In the genomic region with DNA sequence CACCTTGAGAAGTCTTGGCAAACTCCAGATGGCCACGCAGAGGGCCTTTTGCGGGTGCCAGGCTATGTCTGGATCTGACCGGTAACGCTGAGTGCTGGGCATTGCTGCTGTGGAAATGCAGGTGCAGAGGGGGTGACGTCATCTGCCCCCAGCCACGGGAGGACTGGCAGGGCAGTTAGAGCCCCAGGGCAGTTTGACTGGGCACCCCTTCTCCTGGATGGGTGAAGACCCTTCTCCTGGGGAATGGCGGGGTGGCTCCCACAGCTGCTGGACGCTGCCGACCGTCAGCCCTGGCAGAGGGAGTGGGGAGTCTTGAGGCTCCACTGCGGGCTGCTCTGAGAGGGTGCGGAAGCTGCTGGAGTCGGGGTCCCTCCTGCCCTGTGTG, we compare ENCODE assay signal across 13 cellular contexts. TPM values are rescaled to one million over a fixed set of nuclear protein-coding genes. Genes with fewer than 3 reads are reported as not detected.
DNase-seq lines count a peak whose midpoint lies in the region; ATAC-seq, FAIRE-seq and TF ChIP-seq lines count a peak whose summit lies in the region.
"Had no signal": no experiment of that assay in that cellular context is flagged by ENCODE, and none has a peak within 500 bp of the region (broad histone marks: within the 10 kb centered on the region; RNA-seq: fewer than 3 reads in every experiment).

No MANE protein-coding gene starts in this region.

- H3K4me3 Mint-ChIP-seq in stimulated activated naive CD8-positive, alpha-beta T cell treated with anti-CD3 and anti-CD28 coated beads, Interleukin-15, Interleukin-2, amounts not matched to agents 100 ng/mL and 50 ng/mL, for 24 hours: peak overlapping the region; percentile 57
- H3K4me3 Mint-ChIP-seq in stimulated activated naive CD8-positive, alpha-beta T cell treated with anti-CD3 and anti-CD28 coated beads, Interleukin-15, amount 100 ng/mL, for 72 hours: no peak overlapping the region
- H3K4me3 Mint-ChIP-seq in activated T-helper 2 cell treated with anti-CD3 and anti-CD28 coated beads, Interferon-gamma antibody, Interleukin-2, Interleukin-4, amounts not matched to agents 10 μg/mL and 5 μg/mL and 100 μg/mL, durations not matched to agents 14 hours and 24 hours and 36 hours (ENCODE audit: low read depth): no peak overlapping the region
- H3K4me3 Mint-ChIP-seq: activated CD8-positive, alpha-beta T cell treated with anti-CD3 and anti-CD28 coated beads, Interleukin-2, amount 10 ng/mL, durations not matched to agents 7 days and 5 days had no signal

- peak overlapping the region; percentile 99 for H4K8ac ChIP-seq in H1 (ENCODE audit: extremely low read depth, insufficient read depth, low read length)

- no peak overlapping the region for H3K14ac ChIP-seq in H1 (ENCODE audit: insufficient read length)

- WGBS in H1 (ENCODE audit: extremely low coverage in 1 of 2, insufficient coverage in 1 of 2, insufficient read length in 1 of 2, insufficient replicate concordance in 2 of 2, low coverage in 1 of 2, low lambda C conversion rate in 2 of 2, missing lambda C conversion rate in 1 of 2), 2 experiments: 92% methylated on average over 9 of the region's 13 CpGs; no CpG with 5 or more reads in 1 of the 2 experiments

- H3K4me1 ChIP-seq in H1 (replicated peaks in 1 of 4; ENCODE audit: control insufficient read depth in 3 of 4, insufficient read depth in 4 of 4, low read length in 3 of 4) (peaks cover 0 to 23% (median 17%) of the 10 kb centered on the region in 4 experiments; a peak in 6 of 7 replicates), muscle layer of colon (ENCODE audit: insufficient read depth, low read length) (peaks cover 24% of the 10 kb centered on the region)

- peak overlapping the region in 1 of 2 experiments; percentile 65; a peak in 2 of 4 replicates for H3K4me2 ChIP-seq in H1 (ENCODE audit: insufficient read depth in 1 of 2, low read depth in 2 of 2, low read length in 2 of 2)

- no peak for DNase-seq in stimulated activated naive CD8-positive, alpha-beta T cell treated with anti-CD3 and anti-CD28 coated beads, Interleukin-15, amount 100 ng/mL, for 72 hours
- DNase-seq in H1 (ENCODE audit: low read depth in 1 of 2, low spot score in 2 of 2) (no peak), NAMALWA (ENCODE audit: low spot score) (no peak)
- DNase-seq in activated T-helper 2 cell treated with anti-CD3 and anti-CD28 coated beads, Interferon-gamma antibody, Interleukin-2, Interleukin-4, amounts not matched to agents 10 μg/mL and 5 μg/mL and 100 μg/mL, durations not matched to agents 14 hours and 24 hours and 36 hours (ENCODE audit: low spot score): no peak
- no peak for DNase-seq in stimulated activated CD4-positive, alpha-beta T cell treated with anti-CD3 and anti-CD28 coated beads, Interleukin-2, amount 100 ng/mL, for 48 hours
- DNase-seq: activated CD8-positive, alpha-beta T cell treated with anti-CD3 and anti-CD28 coated beads, Interleukin-2, amount 10 ng/mL, durations not matched to agents 7 days and 5 days; AML-193; cerebellar nuclear complex; NCI-H1048 had no signal

- ATAC-seq in stimulated activated naive CD8-positive, alpha-beta T cell treated with anti-CD3 and anti-CD28 coated beads, Interleukin-15, amount 100 ng/mL, for 72 hours: no peak
- ATAC-seq in GM21717 (IDR thresholded peaks at IDR 0.05; ENCODE audit: unreplicated experiment): no peak
- ATAC-seq: activated CD8-positive, alpha-beta T cell treated with anti-CD3 and anti-CD28 coated beads, Interleukin-2, amount 10 ng/mL, durations not matched to agents 7 days and 5 days had no signal

- TF ChIP-seq CTCF in H1 (IDR thresholded peaks at IDR 0.05; ENCODE audit: control extremely low read depth in 1 of 3, insufficient read depth in 1 of 3, low read depth in 1 of 3, low read length in 3 of 3): no peak

- H2AK5ac ChIP-seq in H1 (ENCODE audit: low read depth, low read length): peak overlapping the region; percentile 2; the same call in 1 of the 2 replicates

- no peaks in the 10 kb centered on the region for H3K79me2 ChIP-seq in H1 (ENCODE audit: control insufficient read depth in 1 of 2, insufficient read depth in 2 of 2, low read length in 2 of 2)

- peak overlapping the region; percentile 96 for H2BK12ac ChIP-seq in H1 (ENCODE audit: low read depth, low read length)

- no peak overlapping the region for H3K56ac ChIP-seq in H1 (replicated peaks; ENCODE audit: insufficient read length, low read depth, low read length)

- no peak for TF ChIP-seq EP300 in H1 (IDR thresholded peaks at IDR 0.05; ENCODE audit: borderline replicate concordance in 1 of 2, low read depth in 2 of 2, low read length in 2 of 2)

- peak overlapping the region; percentile 51 for H4K5ac ChIP-seq in H1 (ENCODE audit: insufficient read length, low read depth, low read length)

- 0 out of 8 replicates have a peak overlapping the region, but pooled peaks of 1 of the 4 experiments have one; percentile 51 for H3K4me3 ChIP-seq in H1 (ENCODE audit: extremely low read depth in 1 of 4, insufficient read depth in 2 of 4, low read depth in 3 of 4, low read length in 4 of 4)
- peak overlapping the region; percentile 30 to 55 for H3K4me3 ChIP-seq in muscle layer of colon (ENCODE audit: low read depth in 1 of 2, low read length in 2 of 2)

- TF ChIP-seq RAD21 in H1 (IDR thresholded peaks at IDR 0.05 in 1 of 2, conservative IDR thresholded peaks at IDR 0.05 in 1 of 2; ENCODE audit: low read depth in 2 of 2, low read length in 2 of 2): no peak

- H3K27ac ChIP-seq in H1 (ENCODE audit: low read depth, low read length): no peak overlapping the region
- H3K27ac ChIP-seq in muscle layer of colon (ENCODE audit: low read depth, low read length): peak overlapping the region; percentile 95

- H3K36me3 ChIP-seq in H1 (ENCODE audit: control insufficient read depth in 2 of 4, insufficient read depth in 4 of 4, low read length in 3 of 4) (no peaks in the 10 kb centered on the region), muscle layer of colon (ENCODE audit: insufficient read depth, low read length) (no peaks in the 10 kb centered on the region)

- FAIRE-seq in H1 (lab: Jason Lieb, UNC): no peak

- POLR2A ChIA-PET in H1 (lab: Charles Lee; ENCODE audit: partially characterized antibody): interaction anchor here (0.7 to 3.5 kb wide), 9 partner anchors 10 to 148 kb away, joined by 3 to 21 read pairs (median 4); partner anchors contain the start of gene EDN2

- peak overlapping the region; percentile 26 for H3K27ac Mint-ChIP-seq in stimulated activated naive CD8-positive, alpha-beta T cell treated with anti-CD3 and anti-CD28 coated beads, Interleukin-15, Interleukin-2, amounts not matched to agents 100 ng/mL and 50 ng/mL, for 24 hours
- H3K27ac Mint-ChIP-seq in stimulated activated naive CD8-positive, alpha-beta T cell treated with anti-CD3 and anti-CD28 coated beads, Interleukin-15, amount 100 ng/mL, for 72 hours: no peak overlapping the region
- H3K27ac Mint-ChIP-seq in activated T-helper 2 cell treated with anti-CD3 and anti-CD28 coated beads, Interferon-gamma antibody, Interleukin-2, Interleukin-4, amounts not matched to agents 10 μg/mL and 5 μg/mL and 100 μg/mL, durations not matched to agents 14 hours and 24 hours and 36 hours: no peak overlapping the region
- H3K27ac Mint-ChIP-seq: activated CD8-positive, alpha-beta T cell treated with anti-CD3 and anti-CD28 coated beads, Interleukin-2, amount 10 ng/mL, durations not matched to agents 7 days and 5 days had no signal

- peak overlapping the region in 2 of 4 experiments; percentile 56 to 60; a peak in 3 of 7 replicates for H3K9ac ChIP-seq in H1 (replicated peaks in 1 of 4; ENCODE audit: extremely low read depth in 1 of 4, low read depth in 3 of 4, low read length in 3 of 4)
- peak overlapping the region; percentile 25 for H3K9ac ChIP-seq in muscle layer of colon (ENCODE audit: low read length)

- H3K79me1 ChIP-seq in H1 (ENCODE audit: low read depth, low read length): no peaks in the 10 kb centered on the region

- no peaks in the 10 kb centered on the region for H3K9me3 Mint-ChIP-seq in stimulated activated naive CD8-positive, alpha-beta T cell treated with anti-CD3 and anti-CD28 coated beads, Interleukin-15, Interleukin-2, amounts not matched to agents 100 ng/mL and 50 ng/mL, for 24 hours
- H3K9me3 Mint-ChIP-seq in stimulated activated naive CD8-positive, alpha-beta T cell treated with anti-CD3 and anti-CD28 coated beads, Interleukin-15, amount 100 ng/mL, for 72 hours: no peaks in the 10 kb centered on the region
- no peaks in the 10 kb centered on the region for H3K9me3 Mint-ChIP-seq in activated T-helper 2 cell treated with anti-CD3 and anti-CD28 coated beads, Interferon-gamma antibody, Interleukin-2, Interleukin-4, amounts not matched to agents 10 μg/mL and 5 μg/mL and 100 μg/mL, durations not matched to agents 14 hours and 24 hours and 36 hours

- peaks cover 21% of the 10 kb centered on the region for H3K27me3 Mint-ChIP-seq in stimulated activated naive CD8-positive, alpha-beta T cell treated with anti-CD3 and anti-CD28 coated beads, Interleukin-15, Interleukin-2, amounts not matched to agents 100 ng/mL and 50 ng/mL, for 24 hours
- peaks cover 42% of the 10 kb centered on the region for H3K27me3 Mint-ChIP-seq in stimulated activated naive CD8-positive, alpha-beta T cell treated with anti-CD3 and anti-CD28 coated beads, Interleukin-15, amount 100 ng/mL, for 72 hours
- H3K27me3 Mint-ChIP-seq in activated T-helper 2 cell treated with anti-CD3 and anti-CD28 coated beads, Interferon-gamma antibody, Interleukin-2, Interleukin-4, amounts not matched to agents 10 μg/mL and 5 μg/mL and 100 μg/mL, durations not matched to agents 14 hours and 24 hours and 36 hours (ENCODE audit: low read depth): peaks cover 3% of the 10 kb centered on the region

- H3K4ac ChIP-seq in H1 (replicated peaks; ENCODE audit: insufficient read length, low read depth, low read length): peak overlapping the region; percentile 25

- H2BK15ac ChIP-seq in H1 (ENCODE audit: low read length): peak overlapping the region; percentile 88; the same call in 1 of the 2 replicates

- H3K9me3 ChIP-seq in H1 (ENCODE audit: insufficient read depth in 2 of 2, low read depth in 1 of 2, low read length in 1 of 2) (no peaks in the 10 kb centered on the region), muscle layer of colon (ENCODE audit: low read length) (no peaks in the 10 kb centered on the region)

- peaks cover 4% of the 10 kb centered on the region; the same call in 1 of the 2 replicates for H3K23me2 ChIP-seq in H1 (ENCODE audit: low read depth, low read length)

- H2BK120ac ChIP-seq in H1 (replicated peaks; ENCODE audit: low read depth, low read length): peak overlapping the region; percentile 49

- CTCF ChIA-PET in H1 (lab: Charles Lee; ENCODE audit: partially characterized antibody): interaction anchor here (0.9 to 7.5 kb wide), 4 partner anchors 10 to 17 kb away, joined by 3 to 85 read pairs (median 9); partner anchors contain the start of gene EDN2

- intact Hi-C loops in activated T-helper 2 cell treated with anti-CD3 and anti-CD28 coated beads, Interferon-gamma antibody, Interleukin-2, Interleukin-4, amounts not matched to agents 10 μg/mL and 5 μg/mL and 100 μg/mL, durations not matched to agents 14 hours and 24 hours and 36 hours (cut with micrococcal nuclease): no loop called here

- no peak overlapping the region; the same call in 1 of the 2 replicates for H2AFZ ChIP-seq in H1 (ENCODE audit: low read length)

- 0 out of 3 replicates have a peak, but pooled peaks of 1 of the 2 experiments have one; percentile 3 for TF ChIP-seq POLR2A in H1 (IDR thresholded peaks at IDR 0.05; ENCODE audit: control extremely low read depth in 1 of 2, low read depth in 2 of 2, low read length in 2 of 2)

- peak overlapping the region; percentile 97 for H3K18ac ChIP-seq in H1 (ENCODE audit: extremely low read depth, low read length)

- H3K4me1 Mint-ChIP-seq in stimulated activated naive CD8-positive, alpha-beta T cell treated with anti-CD3 and anti-CD28 coated beads, Interleukin-15, Interleukin-2, amounts not matched to agents 100 ng/mL and 50 ng/mL, for 24 hours (ENCODE audit: low read depth): peaks cover 8% of the 10 kb centered on the region
- H3K4me1 Mint-ChIP-seq in stimulated activated naive CD8-positive, alpha-beta T cell treated with anti-CD3 and anti-CD28 coated beads, Interleukin-15, amount 100 ng/mL, for 72 hours: peaks cover 20% of the 10 kb centered on the region
- H3K4me1 Mint-ChIP-seq in activated T-helper 2 cell treated with anti-CD3 and anti-CD28 coated beads, Interferon-gamma antibody, Interleukin-2, Interleukin-4, amounts not matched to agents 10 μg/mL and 5 μg/mL and 100 μg/mL, durations not matched to agents 14 hours and 24 hours and 36 hours (ENCODE audit: low read depth): peaks cover 4% of the 10 kb centered on the region

- no peaks in the 10 kb centered on the region for H4K20me1 ChIP-seq in H1 (replicated peaks in 1 of 2; ENCODE audit: control insufficient read depth in 1 of 2, insufficient read depth in 2 of 2, low read length in 2 of 2)

- H3K27me3 ChIP-seq in H1 (replicated peaks in 1 of 4; ENCODE audit: control insufficient read depth in 3 of 4, extremely low read depth in 1 of 4, insufficient read depth in 3 of 4, low read length in 3 of 4): peaks cover 0 to 13% (median 11%) of the 10 kb centered on the region in 4 experiments; a peak in 3 of 7 replicates
- H3K27me3 ChIP-seq in muscle layer of colon (ENCODE audit: control insufficient read depth in 1 of 2, insufficient read depth in 2 of 2, low read length in 2 of 2): no peaks in the 10 kb centered on the region

- no peaks in the 10 kb centered on the region for H3K36me3 Mint-ChIP-seq in stimulated activated naive CD8-positive, alpha-beta T cell treated with anti-CD3 and anti-CD28 coated beads, Interleukin-15, Interleukin-2, amounts not matched to agents 100 ng/mL and 50 ng/mL, for 24 hours (ENCODE audit: low read depth)
- H3K36me3 Mint-ChIP-seq in activated T-helper 2 cell treated with anti-CD3 and anti-CD28 coated beads, Interferon-gamma antibody, Interleukin-2, Interleukin-4, amounts not matched to agents 10 μg/mL and 5 μg/mL and 100 μg/mL, durations not matched to agents 14 hours and 24 hours and 36 hours (ENCODE audit: low read depth): no peaks in the 10 kb centered on the region

- H4K91ac ChIP-seq in H1 (replicated peaks; ENCODE audit: insufficient read length, low read length): peak overlapping the region; percentile 96

- H3K23ac ChIP-seq in H1 (ENCODE audit: insufficient read length): no peak overlapping the region

- no peak overlapping the region; the same call in 1 of the 2 replicates for H2BK20ac ChIP-seq in H1 (ENCODE audit: low read length)

- H2BK5ac ChIP-seq in H1 (ENCODE audit: low read depth, low read length): peak overlapping the region; percentile 39; the same call in 1 of the 2 replicates

RNA-seq across cellular contexts. Expression of gene EDN2, which starts 12.6 kb away (rescaled TPM):
- 0.39 TPM in 1 of 2 replicates, not detected in the other for total RNA-seq in H1 (2021; fragmentation: NEBNext Ultra II Directional; extraction: Animal tissue kit (Norgen Biotek cat#: 25700))
- 0.32 and 0.39 TPM in 2 replicates for polyA plus RNA-seq in H1 (2011; rRNA removed)
- polyA plus RNA-seq in H1 (2011; cell fraction: cytosol; rRNA removed): 0.26 TPM
- 0.58 TPM for polyA plus RNA-seq in H1 (2011; cell fraction: nucleus; rRNA removed)
- polyA plus RNA-seq in H1 (2012, experiment 1 of 2): not detected in 4 replicates
- polyA plus RNA-seq in H1 (2012, experiment 2 of 2): 1.3 TPM
- polyA plus RNA-seq in H1 (2013, experiment 1 of 2): 0.16 TPM
- polyA plus RNA-seq in H1 (2013, experiment 2 of 2): 0.17 TPM
- polyA minus RNA-seq in H1 (2011; rRNA and poly(A)+ RNA removed): not detected in 2 replicates
- not detected for polyA minus RNA-seq in H1 (2011; cell fraction: cytosol; rRNA and poly(A)+ RNA removed)
- polyA minus RNA-seq in H1 (2011; cell fraction: nucleus; rRNA and poly(A)+ RNA removed): 0.50 TPM
- not detected in 2 replicates for total RNA-seq in activated T-helper 2 cell treated with anti-CD3 and anti-CD28 coated beads, Interferon-gamma antibody, Interleukin-2, Interleukin-4, amounts not matched to agents 10 μg/mL and 5 μg/mL and 100 μg/mL, durations not matched to agents 14 hours and 24 hours and 36 hours
- total RNA-seq: activated CD8-positive, alpha-beta T cell treated with anti-CD3 and anti-CD28 coated beads, Interleukin-2, amount 10 ng/mL, durations not matched to agents 7 days and 5 days; RPMI7951 had no signal
